14 cellular contexts compared by ENCODE assay signal in genomic region chr17:64615025-64615677, GRCh38. TPM values are rescaled to one million over a fixed set of nuclear protein-coding genes. Genes with fewer than 3 reads are reported as not detected.
DNase-seq lines count a peak whose midpoint lies in the region; ATAC-seq and TF ChIP-seq lines count a peak whose summit lies in the region.
"Had no signal": no experiment of that assay in that cellular context is flagged by ENCODE, and none has a peak within 500 bp of the region (broad histone marks: within the 10 kb centered on the region; RNA-seq: fewer than 3 reads in every experiment).

No MANE protein-coding gene starts in this region.

- TF ChIP-seq CTCF in HFFc6 (IDR thresholded peaks at IDR 0.05) = 0 out of 2 replicates have a peak, but pooled peaks have one; percentile 11
- peak; percentile 49 for TF ChIP-seq CTCF in chondrocyte (IDR thresholded peaks at IDR 0.05)
- no peak for TF ChIP-seq CTCF in uterus (IDR thresholded peaks at IDR 0.05)

- DNase-seq in ACHN (peak; percentile 24), HFFc6 (peak; percentile 50), chondrocyte (ENCODE audit: low spot score) (no peak), uterus (no peak)
- DNase-seq: effector memory CD4-positive, alpha-beta T cell; hypothalamus; PC-9; T-helper 9 cell had no signal

- TF ChIP-seq POLR2A in uterus (IDR thresholded peaks at IDR 0.05) = no peak

- H3K27me3 Mint-ChIP-seq in HFFc6 (ENCODE audit: insufficient read depth) (peaks cover 5% of the 10 kb centered on the region; the same call in 1 of the 2 replicates), chondrocyte (ENCODE audit: low read depth) (no peaks in the 10 kb centered on the region)
- H3K27me3 Mint-ChIP-seq: activated naive CD8-positive, alpha-beta T cell had no signal

- H3K9me3 Mint-ChIP-seq in HFFc6 (no peaks in the 10 kb centered on the region), chondrocyte (ENCODE audit: low read depth) (no peaks in the 10 kb centered on the region)

- peak overlapping the region; percentile 50 for H3K27ac Mint-ChIP-seq in HFFc6
- H3K27ac Mint-ChIP-seq in chondrocyte (ENCODE audit: unreplicated experiment) = peak overlapping the region; percentile 70
- H3K27ac Mint-ChIP-seq: activated naive CD8-positive, alpha-beta T cell had no signal

- H3K9me3 ChIP-seq in mesodermal cell (ENCODE audit: control insufficient read depth, low read length) (no peaks in the 10 kb centered on the region), uterus (no peaks in the 10 kb centered on the region)
- H3K9me3 ChIP-seq: tibial nerve had no signal

- H3K4me1 Mint-ChIP-seq in HFFc6 (ENCODE audit: low read depth) = peaks cover 23% of the 10 kb centered on the region
- peaks cover 36% of the 10 kb centered on the region for H3K4me1 Mint-ChIP-seq in chondrocyte (ENCODE audit: low read depth)

- H3K4me1 ChIP-seq in mesodermal cell (ENCODE audit: control insufficient read depth, insufficient read depth, low read length, poor library complexity, severe bottlenecking) (peaks cover 47% of the 10 kb centered on the region), uterus (peaks cover 0 to 8% of the 10 kb centered on the region in 2 donors)

- H3K27ac ChIP-seq in mesodermal cell (ENCODE audit: low read depth, low read length, severe bottlenecking) (peak overlapping the region; percentile 43), uterus (peak overlapping the region in 1 of 2 donors; percentile 28)
- H3K27ac ChIP-seq: PC-9, tibial nerve had no signal

- ATAC-seq in GM19324 (IDR thresholded peaks at IDR 0.05; ENCODE audit: low FRiP score, unreplicated experiment) = no peak
- no peak for ATAC-seq in HG03457 (IDR thresholded peaks at IDR 0.05; ENCODE audit: unreplicated experiment)
- no peak for ATAC-seq in GM18520 (IDR thresholded peaks at IDR 0.05; ENCODE audit: unreplicated experiment)

- peaks cover 64% of the 10 kb centered on the region for H3K36me3 ChIP-seq in mesodermal cell (ENCODE audit: control insufficient read depth, insufficient read depth, low read length)
- H3K36me3 ChIP-seq in uterus = no peaks in the 10 kb centered on the region
- H3K36me3 ChIP-seq: tibial nerve had no signal

- in situ Hi-C loops in ACHN (cut with HindIII; ENCODE audit: low pct_ligation_motif_present, low pct_unique_long_range_greater_than_20kb, low sequenced_read_pairs) = no loop called here

- intact Hi-C loops in uterus (cut with DNase I; ENCODE audit: low total_unique reads) = no loop called here

- H3K4me3 Mint-ChIP-seq in HFFc6 (peak overlapping the region; percentile 25), chondrocyte (ENCODE audit: unreplicated experiment) (no peak overlapping the region)
- H3K4me3 Mint-ChIP-seq: activated naive CD8-positive, alpha-beta T cell had no signal

- H3K4me3 ChIP-seq in mesodermal cell (ENCODE audit: extremely low read depth, insufficient read depth, low read length, poor library complexity, severe bottlenecking) = no peak overlapping the region
- H3K4me3 ChIP-seq in uterus = no peak overlapping the region
- H3K4me3 ChIP-seq: PC-9, tibial nerve had no signal

- H3K27me3 ChIP-seq in uterus = no peaks in the 10 kb centered on the region
- H3K27me3 ChIP-seq: tibial nerve had no signal

- 100% methylated on average over 1 of the region's 3 CpGs; no CpG with 5 or more reads in 1 of the 2 experiments for WGBS in mesodermal cell (ENCODE audit: insufficient coverage in 2 of 2), 2 experiments

- H3K36me3 Mint-ChIP-seq in HFFc6 (ENCODE audit: low read depth) (no peaks in the 10 kb centered on the region), chondrocyte (ENCODE audit: low read depth) (no peaks in the 10 kb centered on the region)
- H3K36me3 Mint-ChIP-seq: activated naive CD8-positive, alpha-beta T cell had no signal

RNA-seq across cellular contexts. Expression of gene SMURF2, which starts 47.0 kb away (rescaled TPM):
- 100 to 1,000 TPM in 3 of 6 experiments, 10 to 100 TPM in 3; 92.5 to 206 (median 99.1) TPM for total RNA-seq in HFFc6 (2021; fragmentation: NEBNext Ultra II Directional; extraction: Animal tissue kit (Norgen Biotek cat#: 25700))
- 33.4 to 41.0 TPM (median 36.2 TPM) in 3 replicates for total RNA-seq in chondrocyte
- 177 TPM for polyA plus RNA-seq in mesodermal cell (2013, experiment 1 of 2)
- 184 TPM for polyA plus RNA-seq in mesodermal cell (2013, experiment 2 of 2)
- total RNA-seq in uterus = 10 to 100 TPM; 18.4 to 92.0 (median 37.3) TPM

Comparison
In these comparisons a context has a peak if more than half of its experiments do, and no peak if none do; other contexts are left out.
1. DNase-seq: peak in ACHN (single experiment) and HFFc6 (single experiment); none in chondrocyte (single experiment) and uterus (0 of 2).
2. CTCF ChIP-seq: peak in HFFc6 (single experiment) and chondrocyte (single experiment); none in uterus (0 of 4).